ENCODE assay signal across 1 cellular context in the genomic region with DNA sequence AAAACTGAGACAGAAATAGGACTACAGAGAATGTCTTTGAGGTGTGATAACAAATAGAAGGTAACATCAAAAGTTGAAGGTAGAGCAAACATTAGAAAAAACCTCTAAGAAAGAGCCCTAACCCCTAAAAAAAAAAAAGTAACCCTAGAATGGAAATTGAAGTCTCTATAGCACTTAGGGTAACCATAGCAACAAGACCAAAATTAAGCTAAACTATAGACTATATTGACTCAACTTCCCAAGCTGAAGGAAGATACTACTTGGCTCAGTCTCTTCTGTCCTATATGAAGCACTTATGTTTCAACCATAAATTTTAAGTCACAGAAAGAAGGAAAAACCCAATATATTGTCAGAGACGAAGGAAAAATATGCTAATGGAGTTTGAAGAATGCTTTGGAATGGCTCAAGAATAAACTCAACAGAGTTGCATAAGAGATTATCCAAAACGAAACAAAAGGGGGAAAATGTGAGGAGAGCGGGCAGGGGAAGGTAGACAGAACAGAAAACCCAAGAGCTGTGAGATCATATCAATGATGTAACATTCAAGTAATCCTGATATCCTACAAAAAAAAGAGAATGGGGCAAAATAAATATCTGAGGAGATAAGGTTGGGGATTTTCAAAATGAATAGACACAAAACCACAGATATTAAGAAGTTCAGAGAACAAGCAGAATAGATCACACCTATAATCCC.
TF ChIP-seq lines count a peak whose summit lies in the region.

No MANE protein-coding gene starts in this region.

TF ChIP-seq in WTC11, 78 proteins besides CTCF, POLR2A, EP300 and RAD21:
- TF ChIP-seq E2F5 (CRISPR knock-in tag; IDR thresholded peaks at IDR 0.05) (no peak), MYBL2 (CRISPR knock-in tag; IDR thresholded peaks at IDR 0.05) (no peak), RELA (CRISPR knock-in tag; IDR thresholded peaks at IDR 0.05; ENCODE audit: borderline replicate concordance) (no peak), EMX1 (CRISPR knock-in tag; IDR thresholded peaks at IDR 0.05) (no peak), ZMAT4 (CRISPR knock-in tag; IDR thresholded peaks at IDR 0.05) (no peak), NR2C2 (CRISPR knock-in tag; IDR thresholded peaks at IDR 0.05) (no peak), SMAD3 (CRISPR knock-in tag; IDR thresholded peaks at IDR 0.05; ENCODE audit: borderline replicate concordance) (no peak), ZNF671 (CRISPR knock-in tag; IDR thresholded peaks at IDR 0.05) (no peak), OVOL2 (CRISPR knock-in tag; IDR thresholded peaks at IDR 0.05; ENCODE audit: borderline replicate concordance) (no peak), ZNF138 (CRISPR knock-in tag; conservative IDR thresholded peaks at IDR 0.05) (no peak), CREB1 (CRISPR knock-in tag; IDR thresholded peaks at IDR 0.05) (no peak)
- TF ChIP-seq, protein P1, sequence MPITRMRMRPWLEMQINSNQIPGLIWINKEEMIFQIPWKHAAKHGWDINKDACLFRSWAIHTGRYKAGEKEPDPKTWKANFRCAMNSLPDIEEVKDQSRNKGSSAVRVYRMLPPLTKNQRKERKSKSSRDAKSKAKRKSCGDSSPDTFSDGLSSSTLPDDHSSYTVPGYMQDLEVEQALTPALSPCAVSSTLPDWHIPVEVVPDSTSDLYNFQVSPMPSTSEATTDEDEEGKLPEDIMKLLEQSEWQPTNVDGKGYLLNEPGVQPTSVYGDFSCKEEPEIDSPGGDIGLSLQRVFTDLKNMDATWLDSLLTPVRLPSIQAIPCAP (CRISPR knock-in tag; IDR thresholded peaks at IDR 0.05) = no peak
- TF ChIP-seq, protein P2, sequence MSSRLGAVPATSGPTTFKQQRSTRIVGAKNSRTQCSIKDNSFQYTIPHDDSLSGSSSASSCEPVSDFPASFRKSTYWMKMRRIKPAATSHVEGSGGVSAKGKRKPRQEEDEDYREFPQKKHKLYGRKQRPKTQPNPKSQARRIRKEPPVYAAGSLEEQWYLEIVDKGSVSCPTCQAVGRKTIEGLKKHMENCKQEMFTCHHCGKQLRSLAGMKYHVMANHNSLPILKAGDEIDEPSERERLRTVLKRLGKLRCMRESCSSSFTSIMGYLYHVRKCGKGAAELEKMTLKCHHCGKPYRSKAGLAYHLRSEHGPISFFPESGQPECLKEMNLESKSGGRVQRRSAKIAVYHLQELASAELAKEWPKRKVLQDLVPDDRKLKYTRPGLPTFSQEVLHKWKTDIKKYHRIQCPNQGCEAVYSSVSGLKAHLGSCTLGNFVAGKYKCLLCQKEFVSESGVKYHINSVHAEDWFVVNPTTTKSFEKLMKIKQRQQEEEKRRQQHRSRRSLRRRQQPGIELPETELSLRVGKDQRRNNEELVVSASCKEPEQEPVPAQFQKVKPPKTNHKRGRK (CRISPR knock-in tag; IDR thresholded peaks at IDR 0.05; ENCODE audit: borderline replicate concordance) = no peak
- TF ChIP-seq, protein P3, sequence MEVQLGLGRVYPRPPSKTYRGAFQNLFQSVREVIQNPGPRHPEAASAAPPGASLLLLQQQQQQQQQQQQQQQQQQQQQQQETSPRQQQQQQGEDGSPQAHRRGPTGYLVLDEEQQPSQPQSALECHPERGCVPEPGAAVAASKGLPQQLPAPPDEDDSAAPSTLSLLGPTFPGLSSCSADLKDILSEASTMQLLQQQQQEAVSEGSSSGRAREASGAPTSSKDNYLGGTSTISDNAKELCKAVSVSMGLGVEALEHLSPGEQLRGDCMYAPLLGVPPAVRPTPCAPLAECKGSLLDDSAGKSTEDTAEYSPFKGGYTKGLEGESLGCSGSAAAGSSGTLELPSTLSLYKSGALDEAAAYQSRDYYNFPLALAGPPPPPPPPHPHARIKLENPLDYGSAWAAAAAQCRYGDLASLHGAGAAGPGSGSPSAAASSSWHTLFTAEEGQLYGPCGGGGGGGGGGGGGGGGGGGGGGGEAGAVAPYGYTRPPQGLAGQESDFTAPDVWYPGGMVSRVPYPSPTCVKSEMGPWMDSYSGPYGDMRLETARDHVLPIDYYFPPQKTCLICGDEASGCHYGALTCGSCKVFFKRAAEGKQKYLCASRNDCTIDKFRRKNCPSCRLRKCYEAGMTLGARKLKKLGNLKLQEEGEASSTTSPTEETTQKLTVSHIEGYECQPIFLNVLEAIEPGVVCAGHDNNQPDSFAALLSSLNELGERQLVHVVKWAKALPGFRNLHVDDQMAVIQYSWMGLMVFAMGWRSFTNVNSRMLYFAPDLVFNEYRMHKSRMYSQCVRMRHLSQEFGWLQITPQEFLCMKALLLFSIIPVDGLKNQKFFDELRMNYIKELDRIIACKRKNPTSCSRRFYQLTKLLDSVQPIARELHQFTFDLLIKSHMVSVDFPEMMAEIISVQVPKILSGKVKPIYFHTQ (CRISPR knock-in tag; IDR thresholded peaks at IDR 0.05) = no peak
